In the genomic region with DNA sequence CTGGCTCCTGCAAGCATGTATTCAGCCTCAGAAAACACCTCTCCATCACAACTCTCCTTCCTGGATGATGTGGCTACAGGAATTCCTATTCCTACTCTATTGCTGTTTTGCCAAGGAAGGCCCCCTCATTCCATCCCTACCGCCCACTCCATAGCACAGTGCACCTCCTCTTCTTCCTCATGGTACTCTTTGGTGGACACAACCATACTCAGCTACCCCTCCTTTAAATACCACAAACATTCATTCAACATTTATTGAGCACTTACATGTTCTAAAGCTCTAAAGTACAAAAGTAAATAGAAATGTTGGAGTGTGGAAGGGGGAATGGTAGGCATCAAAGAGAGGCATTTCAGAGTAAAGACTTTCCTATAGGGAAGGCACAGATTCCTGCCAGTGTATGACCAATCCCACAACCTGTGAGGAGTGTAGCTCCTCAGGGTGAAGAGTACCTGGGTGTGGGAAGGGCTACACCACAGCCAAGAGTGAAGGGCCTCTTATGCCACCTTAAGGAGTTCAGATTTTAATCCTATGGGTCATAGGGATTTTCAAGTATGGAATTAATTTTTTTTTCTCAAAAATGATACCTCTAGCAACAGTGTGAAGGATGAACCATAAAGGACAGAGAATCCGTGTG, we compare ENCODE assay signal across 2 cellular contexts.
TF ChIP-seq lines count a peak whose summit lies in the region.

No MANE protein-coding gene starts in this region.

TF ChIP-seq in IMR-90, 13 proteins besides CTCF, POLR2A, EP300 and RAD21:
- no peak for TF ChIP-seq MAZ (IDR thresholded peaks at IDR 0.05; ENCODE audit: borderline replicate concordance, low read depth, low read length)
- no peak for TF ChIP-seq NFE2L2 (IDR thresholded peaks at IDR 0.05; ENCODE audit: low read depth, low read length)
- no peak for TF ChIP-seq CEBPB (IDR thresholded peaks at IDR 0.05; ENCODE audit: low read depth, low read length)
- TF ChIP-seq, protein P1, sequence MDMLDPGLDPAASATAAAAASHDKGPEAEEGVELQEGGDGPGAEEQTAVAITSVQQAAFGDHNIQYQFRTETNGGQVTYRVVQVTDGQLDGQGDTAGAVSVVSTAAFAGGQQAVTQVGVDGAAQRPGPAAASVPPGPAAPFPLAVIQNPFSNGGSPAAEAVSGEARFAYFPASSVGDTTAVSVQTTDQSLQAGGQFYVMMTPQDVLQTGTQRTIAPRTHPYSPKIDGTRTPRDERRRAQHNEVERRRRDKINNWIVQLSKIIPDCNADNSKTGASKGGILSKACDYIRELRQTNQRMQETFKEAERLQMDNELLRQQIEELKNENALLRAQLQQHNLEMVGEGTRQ (IDR thresholded peaks at IDR 0.05; ENCODE audit: low read depth, low read length) = no peak
- no peak for TF ChIP-seq FOS (IDR thresholded peaks at IDR 0.05; ENCODE audit: low read depth, low read length)
- TF ChIP-seq ELK1 (IDR thresholded peaks at IDR 0.05; ENCODE audit: borderline replicate concordance, low read depth, low read length) = no peak
- no peak for TF ChIP-seq CHD1 (IDR thresholded peaks at IDR 0.05; ENCODE audit: low read depth, low read length)
- TF ChIP-seq MXI1 (IDR thresholded peaks at IDR 0.05; ENCODE audit: borderline replicate concordance, low read depth, low read length) = no peak
- TF ChIP-seq SMC3 (IDR thresholded peaks at IDR 0.05; ENCODE audit: low read depth, low read length) = no peak
- TF ChIP-seq RCOR1 (IDR thresholded peaks at IDR 0.05; ENCODE audit: insufficient replicate concordance, low read length) = no peak

TF ChIP-seq in GM12891, 5 proteins besides CTCF, POLR2A, EP300 and RAD21:
- no peak for TF ChIP-seq POLR2AphosphoS5 (IDR thresholded peaks at IDR 0.05; ENCODE audit: low read depth, low read length)
- no peak for TF ChIP-seq PAX5 (IDR thresholded peaks at IDR 0.05; ENCODE audit: insufficient read depth, low read length, severe bottlenecking)
- no peak for TF ChIP-seq TAF1 (IDR thresholded peaks at IDR 0.05; ENCODE audit: low read depth, low read length)
- TF ChIP-seq POU2F2 (IDR thresholded peaks at IDR 0.05; ENCODE audit: low read depth, low read length) = no peak
- no peak for TF ChIP-seq SPI1 (IDR thresholded peaks at IDR 0.05; ENCODE audit: low read depth, low read length)
